In the genomic region with DNA sequence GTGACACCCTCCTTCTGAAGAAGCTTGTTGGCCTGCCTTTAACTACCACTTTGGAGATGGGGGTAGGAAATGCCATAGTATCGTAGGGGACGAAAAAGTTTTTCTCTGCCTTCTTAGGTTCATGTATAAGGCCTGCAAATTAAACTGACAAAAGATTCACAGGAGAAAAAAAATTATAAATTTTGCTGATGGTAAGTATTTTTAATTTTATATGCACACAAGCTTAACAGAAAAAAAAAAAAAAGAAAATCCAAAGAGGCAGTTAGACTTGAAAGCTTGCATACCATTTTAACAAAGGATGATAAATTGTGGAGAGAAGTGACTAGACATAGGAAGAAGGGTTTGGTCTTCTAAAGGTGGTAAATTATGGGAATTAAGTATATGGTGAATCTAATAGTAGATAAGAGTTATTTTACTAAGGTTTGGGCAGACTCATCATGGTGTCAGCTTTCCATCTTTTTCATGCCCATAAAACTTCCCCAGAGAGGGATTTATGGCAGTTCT, we compare ENCODE assay signal across 16 cellular contexts.
DNase-seq lines count a peak whose midpoint lies in the region; ATAC-seq, FAIRE-seq and TF ChIP-seq lines count a peak whose summit lies in the region.
"Had no signal": no experiment of that assay in that cellular context is flagged by ENCODE, and none has a peak within 500 bp of the region (broad histone marks: within the 10 kb centered on the region; RNA-seq: fewer than 3 reads in every experiment).

No MANE protein-coding gene starts in this region.

- no peak for TF ChIP-seq CTCF in K562 (IDR thresholded peaks at IDR 0.05 in 2 of 3, conservative IDR thresholded peaks at IDR 0.05 in 1 of 3; ENCODE audit: insufficient read depth in 2 of 3, low read depth in 1 of 3, low read length in 3 of 3)

- BruUV-seq in K562 (replicated peaks; lab: Mats Ljungman, UMichigan), result no TSS peak

- no peak for DNase-seq in GM12892 (ENCODE audit: insufficient read length)
- DNase-seq in K562 (ENCODE audit: extremely low read depth in 1 of 4, low spot score in 3 of 4), result no peak
- DNase-seq in activated naive CD4-positive, alpha-beta T cell treated with Interleukin-2 at 50 U/mL for 16 hours, result no peak
- DNase-seq in COLO668 (lab: John Stamatoyannopoulos, UW; ENCODE audit: unreplicated experiment), result no peak
- DNase-seq: ACHN; BE2C; Calu3; CD4-positive, alpha-beta memory T cell; DMS79 treated with DMSO at 0.1 percent for 48 hours; GF-D8; GOT3; H7 had no signal

- no peak overlapping the region for H2AFZ ChIP-seq in K562 (ENCODE audit: low read depth, low read length)

- no peak for TF ChIP-seq RAD21 in K562 (CRISPR knock-in tag; conservative IDR thresholded peaks at IDR 0.05 in 1 of 2, IDR thresholded peaks at IDR 0.05 in 1 of 2)

- H3K9ac ChIP-seq in BLaER1 (no peak overlapping the region), K562 (ENCODE audit: insufficient read depth in 1 of 2, low read depth in 2 of 2, low read length in 2 of 2) (no peak overlapping the region)
- H3K9ac ChIP-seq: KMS-11 had no signal

- in situ Hi-C loops in K562 (cut with MboI), result no loop called here

- H3K79me2 ChIP-seq in K562 (ENCODE audit: control insufficient read depth, insufficient read depth, low read length), result no peaks in the 10 kb centered on the region

- H3K4me2 ChIP-seq in BLaER1 (peak overlapping the region; percentile 78; the same call in 1 of the 2 replicates), K562 (ENCODE audit: insufficient read depth, low read length) (no peak overlapping the region)
- H3K4me2 ChIP-seq: KMS-11 had no signal

- H4K20me1 ChIP-seq in BLaER1 (no peaks in the 10 kb centered on the region), K562 (replicated peaks; ENCODE audit: control insufficient read depth, insufficient read depth, low read length) (no peaks in the 10 kb centered on the region)

- no peak for TF ChIP-seq EP300 in K562 (IDR thresholded peaks at IDR 0.05; ENCODE audit: low read length)

- FAIRE-seq in GM12892 (lab: Jason Lieb, UNC) (peak; percentile 27), K562 (lab: Jason Lieb, UNC) (no peak)

- no peaks in the 10 kb centered on the region for H3K27me3 ChIP-seq in BLaER1
- no peaks in the 10 kb centered on the region for H3K27me3 ChIP-seq in K562 (ENCODE audit: control insufficient read depth in 2 of 2, insufficient read depth in 2 of 2, low read length in 2 of 2)
- H3K27me3 ChIP-seq: BE2C had no signal

- POLR2A ChIA-PET in K562 (lab: Yijun Ruan, JAX), result interaction anchor here (0.7 to 0.9 kb wide), 3 partner anchors 24 to 57 kb away, joined by 3 to 5 read pairs (median 3); no protein-coding TSS in a partner anchor

- H3K36me3 ChIP-seq in BLaER1 (peaks cover 12% of the 10 kb centered on the region; the same call in 1 of the 2 replicates), K562 (ENCODE audit: control insufficient read depth, insufficient read depth, low read length) (no peaks in the 10 kb centered on the region)
- H3K36me3 ChIP-seq: BE2C had no signal

- 56% methylated on average over 2 of the region's 2 CpGs for WGBS in K562 (ENCODE audit: insufficient coverage, low coverage, missing lambda C conversion rate)

- intact Hi-C loops in K562 (cut with micrococcal nuclease), result no loop called here

- CTCF ChIA-PET in K562 (lab: Yijun Ruan, JAX; ENCODE audit: low intra/inter-chr PET ratio), result no interaction called here

- H3K9me3 ChIP-seq in BLaER1 (peaks cover 20% of the 10 kb centered on the region; the same call in 1 of the 2 replicates), K562 (replicated peaks; ENCODE audit: control insufficient read depth, insufficient read depth, low read depth, low read length) (no peaks in the 10 kb centered on the region)
- H3K9me3 ChIP-seq: BE2C had no signal

- H3K27ac ChIP-seq in BLaER1 (peak overlapping the region; percentile 86), K562 (ENCODE audit: extremely low read depth, low read depth, low read length) (no peak overlapping the region)
- H3K27ac ChIP-seq: KMS-11 had no signal

- H3K9me1 ChIP-seq in K562 (ENCODE audit: control insufficient read depth, insufficient read depth, low read length), result no peaks in the 10 kb centered on the region

- peaks cover 82% of the 10 kb centered on the region for H3K4me1 ChIP-seq in BLaER1
- H3K4me1 ChIP-seq in K562 (replicated peaks in 1 of 2; ENCODE audit: control insufficient read depth in 2 of 2, insufficient read depth in 2 of 2, low read length in 2 of 2), result no peaks in the 10 kb centered on the region
- H3K4me1 ChIP-seq: BE2C had no signal

- no peak overlapping the region for H3K4me3 ChIP-seq in BLaER1
- no peak overlapping the region for H3K4me3 ChIP-seq in K562

- TF ChIP-seq POLR2A in GM12892 (IDR thresholded peaks at IDR 0.05; ENCODE audit: low read depth, low read length) (no peak), K562 (conservative IDR thresholded peaks at IDR 0.05) (no peak)

- ATAC-seq in K562 (no peak), HG02973 (IDR thresholded peaks at IDR 0.05; ENCODE audit: unreplicated experiment) (no peak)
- ATAC-seq: HCT116 had no signal

TF ChIP-seq in K562, 482 proteins besides CTCF, POLR2A, EP300 and RAD21:
- TF ChIP-seq SUPT5H (IDR thresholded peaks at IDR 0.05) (no peak), C11orf30 (IDR thresholded peaks at IDR 0.05; ENCODE audit: low read depth) (peak; percentile 30; the same call in 1 of the 2 replicates), ZNF316 (IDR thresholded peaks at IDR 0.05) (peak; percentile 71)
